Comparison of ENCODE assay signal across 26 cellular contexts in genomic region chr3:65545429-65545828, GRCh38.
DNase-seq lines count a peak whose midpoint lies in the region; ATAC-seq, FAIRE-seq and TF ChIP-seq lines count a peak whose summit lies in the region.
"Had no signal": no experiment of that assay in that cellular context is flagged by ENCODE, and none has a peak within 500 bp of the region (broad histone marks: within the 10 kb centered on the region; RNA-seq: fewer than 3 reads in every experiment).

No MANE protein-coding gene starts in this region.

- peaks cover 52% of the 10 kb centered on the region for H4K20me1 ChIP-seq in astrocyte (ENCODE audit: insufficient read depth, low read length)

- no peak overlapping the region for H3K4me3 ChIP-seq in AG10803 (ENCODE audit: low read length)
- no peak overlapping the region for H3K4me3 ChIP-seq in astrocyte (ENCODE audit: insufficient read depth, low read depth, low read length)
- H3K4me3 ChIP-seq: ascending aorta, GM12878, tibial nerve had no signal

- no peak overlapping the region for H3K4me2 ChIP-seq in astrocyte (ENCODE audit: low read length)

- H3K27ac Mint-ChIP-seq in HFFc6 (peak overlapping the region; percentile 14; the same call in 1 of the 2 replicates), astrocyte (ENCODE audit: unreplicated experiment) (no peak overlapping the region)
- H3K27ac Mint-ChIP-seq: activated CD4-positive, alpha-beta memory T cell treated with anti-CD3 and anti-CD28 coated beads for 36 hours; B cell; nephron progenitor cell; stimulated activated naive CD8-positive, alpha-beta T cell treated with anti-CD3 and anti-CD28 coated beads, Interleukin-15, Interleukin-2, amounts not matched to agents 100 ng/mL and 50 ng/mL, for 24 hours; WTC11 had no signal

- H3K9ac ChIP-seq in astrocyte (ENCODE audit: low read length), result no peak overlapping the region

- H3K36me3 Mint-ChIP-seq in HFFc6 (ENCODE audit: low read depth) (peaks cover 5% of the 10 kb centered on the region; the same call in 1 of the 2 replicates), astrocyte (ENCODE audit: low read depth, unreplicated experiment) (peaks cover 1% of the 10 kb centered on the region)
- H3K36me3 Mint-ChIP-seq: activated CD4-positive, alpha-beta memory T cell treated with anti-CD3 and anti-CD28 coated beads for 36 hours had no signal

- no peak for ATAC-seq in GM18867 (IDR thresholded peaks at IDR 0.05; ENCODE audit: unreplicated experiment)
- ATAC-seq in HG03460 (IDR thresholded peaks at IDR 0.05; ENCODE audit: unreplicated experiment), result no peak
- ATAC-seq: GM12878, left lobe of liver, WTC11 had no signal

- H3K9me3 Mint-ChIP-seq in HFFc6 (no peaks in the 10 kb centered on the region), astrocyte (ENCODE audit: unreplicated experiment) (peaks cover 4% of the 10 kb centered on the region)
- H3K9me3 Mint-ChIP-seq: stimulated activated naive CD8-positive, alpha-beta T cell treated with anti-CD3 and anti-CD28 coated beads, Interleukin-15, Interleukin-2, amounts not matched to agents 100 ng/mL and 50 ng/mL, for 24 hours had no signal

- TF ChIP-seq CTCF in AG10803 (conservative IDR thresholded peaks at IDR 0.05; ENCODE audit: low read length) (no peak), HFFc6 (IDR thresholded peaks at IDR 0.05) (no peak), astrocyte (IDR thresholded peaks at IDR 0.05; ENCODE audit: insufficient read depth, low read depth, low read length) (no peak)

- peaks cover 5% of the 10 kb centered on the region for H3K4me1 ChIP-seq in astrocyte (ENCODE audit: insufficient read depth, low read length)
- H3K4me1 ChIP-seq: ascending aorta had no signal

- H3K27me3 Mint-ChIP-seq in HFFc6 (ENCODE audit: insufficient read depth), result peaks cover 3% of the 10 kb centered on the region; the same call in 1 of the 2 replicates
- peaks cover 2% of the 10 kb centered on the region for H3K27me3 Mint-ChIP-seq in astrocyte (ENCODE audit: low read depth, unreplicated experiment)

- H3K9me3 ChIP-seq in astrocyte (ENCODE audit: insufficient read depth, low read depth, low read length), result no peaks in the 10 kb centered on the region
- H3K9me3 ChIP-seq: ascending aorta, tibial nerve had no signal

- H3K4me1 Mint-ChIP-seq in HFFc6 (ENCODE audit: low read depth) (peaks cover 28% of the 10 kb centered on the region), astrocyte (ENCODE audit: low read depth, unreplicated experiment) (peaks cover 12% of the 10 kb centered on the region)
- H3K4me1 Mint-ChIP-seq: B cell had no signal

- H3K36me3 ChIP-seq in astrocyte (ENCODE audit: insufficient read depth, low read length), result no peaks in the 10 kb centered on the region
- H3K36me3 ChIP-seq: ascending aorta, tibial nerve had no signal

- DNase-seq in AG10803 (ENCODE audit: low read depth), result peak; percentile 43
- peak; percentile 50 for DNase-seq in HFFc6
- DNase-seq in astrocyte (ENCODE audit: low read depth), result peak; percentile 35
- DNase-seq in hepatic stellate cell (ENCODE audit: low spot score), result peak; percentile 18
- no peak for DNase-seq in stimulated activated CD4-positive, alpha-beta T cell treated with anti-CD3 and anti-CD28 coated beads, Interleukin-4, amount 100 ng/mL, for 4 hours
- no peak for DNase-seq in NK-92 (lab: John Stamatoyannopoulos, UW; ENCODE audit: unreplicated experiment)
- DNase-seq: activated CD4-positive, alpha-beta memory T cell treated with anti-CD3 and anti-CD28 coated beads for 36 hours; activated naive CD4-positive, alpha-beta T cell; midbrain; NCI-H1092 treated with DMSO at 0.1 percent for 48 hours; NCI-H524 treated with DMSO at 0.1 percent for 48 hours; nephron progenitor cell; SHP77 treated with DMSO at 0.1 percent for 48 hours; stimulated activated CD4-positive, alpha-beta T cell treated with anti-CD3 and anti-CD28 coated beads, Interleukin-2, amount 100 ng/mL, for 24 hours; T-helper 2 cell had no signal

- no peaks in the 10 kb centered on the region for H3K27me3 ChIP-seq in astrocyte (ENCODE audit: insufficient read depth, low read length)
- H3K27me3 ChIP-seq: ascending aorta, tibial nerve had no signal

- no peak overlapping the region for H3K27ac ChIP-seq in astrocyte (ENCODE audit: low read depth, low read length)
- H3K27ac ChIP-seq: ascending aorta, tibial nerve had no signal

- H3K4me3 Mint-ChIP-seq in HFFc6, result no peak overlapping the region
- no peak overlapping the region for H3K4me3 Mint-ChIP-seq in astrocyte (ENCODE audit: unreplicated experiment)
- H3K4me3 Mint-ChIP-seq: activated CD4-positive, alpha-beta memory T cell treated with anti-CD3 and anti-CD28 coated beads for 36 hours; B cell; nephron progenitor cell; stimulated activated naive CD8-positive, alpha-beta T cell treated with anti-CD3 and anti-CD28 coated beads, Interleukin-15, Interleukin-2, amounts not matched to agents 100 ng/mL and 50 ng/mL, for 24 hours; WTC11 had no signal

- FAIRE-seq in astrocyte (lab: Jason Lieb, UNC), result no peak
- FAIRE-seq: colon, G401.6, GM12878 had no signal

- no peak overlapping the region for H2AFZ ChIP-seq in astrocyte (ENCODE audit: low read depth, low read length)

- H3K79me2 ChIP-seq in astrocyte (ENCODE audit: insufficient read depth, low read length), result no peaks in the 10 kb centered on the region

Comparison
In these comparisons a context has a peak if more than half of its experiments do, and no peak if none do; other contexts are left out.
1. DNase-seq: peak in AG10803 (single experiment), HFFc6 (single experiment), astrocyte (single experiment) and hepatic stellate cell (single experiment); none in stimulated activated CD4-positive, alpha-beta T cell treated with anti-CD3 and anti-CD28 coated beads, Interleukin-4, amount 100 ng/mL, for 4 hours (0 of 2) and NK-92 (single experiment).